ENCODE assay signal across 12 cellular contexts in genomic region chr7:43640679-43641078, GRCh38. TPM values are rescaled to one million over a fixed set of nuclear protein-coding genes. Genes with fewer than 3 reads are reported as not detected.
A peak's percentile ranks its signal among the peaks of the same experiment; 100 is the strongest.
DNase-seq lines count a peak whose midpoint lies in the region; ATAC-seq and TF ChIP-seq lines count a peak whose summit lies in the region.
"Had no signal": no experiment of that assay in that cellular context is flagged by ENCODE, and none has a peak within 500 bp of the region (broad histone marks: within the 10 kb centered on the region; RNA-seq: fewer than 3 reads in every experiment).

No MANE protein-coding gene starts in this region.

- H3K4me1 ChIP-seq in heart left ventricle: peaks cover 0 to 66% (median 25%) of the 10 kb centered on the region in 12 donors
- H3K4me1 ChIP-seq in muscle layer of duodenum (ENCODE audit: control insufficient read depth in 1 of 2, insufficient read depth in 2 of 2, low read length in 2 of 2): peaks cover 14 to 22% of the 10 kb centered on the region in 2 donors
- H3K4me1 ChIP-seq in tibial nerve: peaks cover 0 to 71% (median 25%) of the 10 kb centered on the region in 4 donors

- ATAC-seq in heart left ventricle (no peak), left ventricle myocardium superior (no peak)

- peaks cover 59% of the 10 kb centered on the region for H3K4me1 Mint-ChIP-seq in chondrocyte (ENCODE audit: low read depth)

- H3K27ac Mint-ChIP-seq in chondrocyte (ENCODE audit: unreplicated experiment): peak overlapping the region; percentile 96

- no peak overlapping the region for H3K4me3 Mint-ChIP-seq in chondrocyte (ENCODE audit: unreplicated experiment)
- H3K4me3 Mint-ChIP-seq: H9 had no signal

- TF ChIP-seq POLR2A in heart left ventricle (IDR thresholded peaks at IDR 0.05) (no peak), tibial nerve (IDR thresholded peaks at IDR 0.05) (no peak)

- intact Hi-C loops in heart left ventricle (cut with DNase I): loop anchor here in 3 of 10 donors (5.0 to 10.0 kb wide), 3 partner anchors 38 to 56 kb away; partner anchors contain the start of gene STK17A (in 2 of the 3)
- intact Hi-C loops in left ventricle myocardium superior (cut with micrococcal nuclease): no loop called here
- intact Hi-C loops in posterior cingulate gyrus (cut with DNase I): no loop called here

- no peaks in the 10 kb centered on the region for H3K9me3 Mint-ChIP-seq in chondrocyte (ENCODE audit: low read depth)
- H3K9me3 Mint-ChIP-seq: H9 had no signal

- no peak overlapping the region for H3K4me3 ChIP-seq in heart left ventricle
- no peak overlapping the region for H3K4me3 ChIP-seq in muscle layer of duodenum (ENCODE audit: low read depth in 1 of 2, low read length in 2 of 2)
- H3K4me3 ChIP-seq in tibial nerve: no peak overlapping the region

- TF ChIP-seq CTCF in heart left ventricle (IDR thresholded peaks at IDR 0.05) (no peak), chondrocyte (IDR thresholded peaks at IDR 0.05) (no peak), tibial nerve (IDR thresholded peaks at IDR 0.05) (no peak)

- TF ChIP-seq EP300 in tibial nerve (IDR thresholded peaks at IDR 0.05): no peak

- WGBS in heart left ventricle, 4 donors: 94 to 98% (median 96%) methylated on average over 3 of the region's 3 CpGs
- 94 to 97% methylated on average over 3 of the region's 3 CpGs for WGBS in tibial nerve, 2 donors

- DNase-seq in heart left ventricle (no peak), left ventricle myocardium superior (no peak), chondrocyte (ENCODE audit: low spot score) (no peak), tibial nerve (ENCODE audit: low spot score in 2 of 2) (no peak), LoVo (ENCODE audit: low spot score) (no peak), NCI-H526 (lab: John Stamatoyannopoulos, UW) (no peak), posterior cingulate gyrus (no peak)
- DNase-seq: activated naive CD4-positive, alpha-beta T cell; H9; islet precursor cell; Karpas-422 had no signal

- no peaks in the 10 kb centered on the region for H3K27me3 Mint-ChIP-seq in chondrocyte (ENCODE audit: low read depth)

- H3K36me3 Mint-ChIP-seq in chondrocyte (ENCODE audit: low read depth): peaks cover 22% of the 10 kb centered on the region

- H3K27ac ChIP-seq in heart left ventricle: peak overlapping the region in 10 of 12 donors; percentile 36 to 72 (median 58)
- H3K27ac ChIP-seq in muscle layer of duodenum (ENCODE audit: low read length): peak overlapping the region; percentile 71
- H3K27ac ChIP-seq in tibial nerve: peak overlapping the region; percentile 18 to 82 (median 63)

- H3K27me3 ChIP-seq in heart left ventricle (no peaks in the 10 kb centered on the region), muscle layer of duodenum (ENCODE audit: low read depth, low read length) (no peaks in the 10 kb centered on the region), tibial nerve (no peaks in the 10 kb centered on the region)

- H3K9me3 ChIP-seq in heart left ventricle (no peaks in the 10 kb centered on the region), muscle layer of duodenum (ENCODE audit: control insufficient read depth in 1 of 2, low read length in 2 of 2) (no peaks in the 10 kb centered on the region), tibial nerve (no peaks in the 10 kb centered on the region)

- H3K36me3 ChIP-seq in heart left ventricle (peaks cover 0 to 63% (median 41%) of the 10 kb centered on the region in 9 donors), muscle layer of duodenum (ENCODE audit: control insufficient read depth in 1 of 2, insufficient read depth in 2 of 2, low read length in 2 of 2) (peaks cover 22 to 36% of the 10 kb centered on the region in 2 donors), tibial nerve (peaks cover 0 to 36% (median 0%) of the 10 kb centered on the region in 3 donors)

RNA-seq across cellular contexts. Expression of gene STK17A, which starts 57.8 kb away (rescaled TPM):
- total RNA-seq in heart left ventricle (10 to 100 TPM; 18.7 to 43.9 (median 26.6) TPM), left ventricle myocardium superior (26.5 TPM), chondrocyte (17.1 to 35.0 TPM (median 35.0 TPM) in 3 replicates), tibial nerve (10 to 100 TPM in 2 of 4 donors, 1 to 10 TPM in 2; 9.0 to 23.6 (median 13.5) TPM)
- 10 to 100 TPM; 11.9 to 17.8 TPM for polyA plus RNA-seq in heart left ventricle
